Comparison of ENCODE assay signal across 1 cellular context in the genomic region with DNA sequence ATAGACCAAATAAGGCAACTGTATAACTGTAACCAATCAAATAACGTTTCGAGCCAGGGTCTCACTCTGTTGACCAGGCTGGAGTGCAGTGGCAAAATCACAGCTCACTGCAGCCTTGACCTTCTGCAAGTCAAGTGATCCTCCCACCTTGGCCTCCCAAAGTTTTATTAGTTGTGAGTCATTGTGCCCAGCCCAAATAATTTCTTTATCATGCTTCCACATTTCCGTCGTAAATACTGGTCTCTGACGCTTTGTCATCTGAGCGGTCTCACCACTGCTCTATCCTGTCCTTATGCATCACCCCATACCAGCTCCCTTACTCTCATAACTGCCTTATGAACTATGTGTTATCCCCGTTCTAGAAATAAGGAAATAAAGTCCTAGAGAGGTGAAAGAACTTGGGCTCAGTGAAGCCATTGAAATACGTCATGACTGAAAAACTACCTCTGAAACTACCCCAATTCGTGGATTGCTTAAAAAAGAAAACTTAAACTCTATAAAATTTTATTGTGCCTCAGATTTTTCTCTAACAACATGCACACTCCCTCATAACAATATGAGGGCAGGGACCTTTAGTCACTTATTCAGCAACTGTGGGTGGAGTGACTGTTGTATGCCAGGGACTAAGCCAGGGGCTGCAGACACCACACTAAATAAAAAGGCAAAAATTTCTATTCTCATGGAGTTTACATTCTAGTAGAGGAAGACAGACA.
TF ChIP-seq lines count a peak whose summit lies in the region.

No MANE protein-coding gene starts in this region.

TF ChIP-seq in HepG2, 621 proteins besides CTCF, POLR2A, EP300 and RAD21:
- TF ChIP-seq MED1 (CRISPR knock-in tag; IDR thresholded peaks at IDR 0.05) (no peak), STAT5B (CRISPR knock-in tag; IDR thresholded peaks at IDR 0.05) (no peak), ZBTB7A (CRISPR knock-in tag; IDR thresholded peaks at IDR 0.05) (no peak), POLR2AphosphoS2 (IDR thresholded peaks at IDR 0.05; ENCODE audit: low read depth, low read length) (no peak), ZNF17 (CRISPR knock-in tag; IDR thresholded peaks at IDR 0.05) (no peak), NR2F6 (IDR thresholded peaks at IDR 0.05) (no peak), NR2F6 (CRISPR knock-in tag; IDR thresholded peaks at IDR 0.05) (0 out of 2 replicates have a peak, but pooled peaks have one; percentile 29), XBP1 (CRISPR knock-in tag; IDR thresholded peaks at IDR 0.05) (no peak), SMAD1 (CRISPR knock-in tag; IDR thresholded peaks at IDR 0.05; ENCODE audit: borderline replicate concordance, low read depth) (no peak), ZNF772 (CRISPR knock-in tag; IDR thresholded peaks at IDR 0.05) (no peak), ZNF570 (CRISPR knock-in tag; IDR thresholded peaks at IDR 0.05; ENCODE audit: borderline replicate concordance) (no peak), ZSCAN9 (CRISPR knock-in tag; IDR thresholded peaks at IDR 0.05; ENCODE audit: borderline replicate concordance) (no peak)
- TF ChIP-seq, protein P1, sequence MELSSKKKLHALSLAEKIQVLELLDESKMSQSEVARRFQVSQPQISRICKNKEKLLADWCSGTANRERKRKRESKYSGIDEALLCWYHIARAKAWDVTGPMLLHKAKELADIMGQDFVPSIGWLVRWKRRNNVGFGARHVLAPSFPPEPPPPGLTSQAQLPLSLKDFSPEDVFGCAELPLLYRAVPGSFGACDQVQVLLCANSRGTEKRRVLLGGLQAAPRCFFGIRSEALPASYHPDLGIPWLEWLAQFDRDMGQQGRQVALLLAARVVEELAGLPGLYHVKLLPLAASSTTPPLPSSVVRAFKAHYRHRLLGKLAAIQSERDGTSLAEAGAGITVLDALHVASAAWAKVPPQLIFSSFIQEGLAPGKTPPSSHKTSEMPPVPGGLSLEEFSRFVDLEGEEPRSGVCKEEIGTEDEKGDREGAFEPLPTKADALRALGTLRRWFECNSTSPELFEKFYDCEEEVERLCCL (CRISPR knock-in tag; IDR thresholded peaks at IDR 0.05; ENCODE audit: borderline replicate concordance) = no peak
- TF ChIP-seq, protein P2, sequence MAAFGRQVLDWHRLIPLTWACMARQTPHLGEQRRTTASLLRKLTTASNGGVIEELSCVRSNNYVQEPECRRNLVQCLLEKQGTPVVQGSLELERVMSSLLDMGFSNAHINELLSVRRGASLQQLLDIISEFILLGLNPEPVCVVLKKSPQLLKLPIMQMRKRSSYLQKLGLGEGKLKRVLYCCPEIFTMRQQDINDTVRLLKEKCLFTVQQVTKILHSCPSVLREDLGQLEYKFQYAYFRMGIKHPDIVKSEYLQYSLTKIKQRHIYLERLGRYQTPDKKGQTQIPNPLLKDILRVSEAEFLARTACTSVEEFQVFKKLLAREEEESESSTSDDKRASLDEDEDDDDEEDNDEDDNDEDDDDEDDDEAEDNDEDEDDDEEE (CRISPR knock-in tag; IDR thresholded peaks at IDR 0.05) = no peak
- TF ChIP-seq, protein P3, sequence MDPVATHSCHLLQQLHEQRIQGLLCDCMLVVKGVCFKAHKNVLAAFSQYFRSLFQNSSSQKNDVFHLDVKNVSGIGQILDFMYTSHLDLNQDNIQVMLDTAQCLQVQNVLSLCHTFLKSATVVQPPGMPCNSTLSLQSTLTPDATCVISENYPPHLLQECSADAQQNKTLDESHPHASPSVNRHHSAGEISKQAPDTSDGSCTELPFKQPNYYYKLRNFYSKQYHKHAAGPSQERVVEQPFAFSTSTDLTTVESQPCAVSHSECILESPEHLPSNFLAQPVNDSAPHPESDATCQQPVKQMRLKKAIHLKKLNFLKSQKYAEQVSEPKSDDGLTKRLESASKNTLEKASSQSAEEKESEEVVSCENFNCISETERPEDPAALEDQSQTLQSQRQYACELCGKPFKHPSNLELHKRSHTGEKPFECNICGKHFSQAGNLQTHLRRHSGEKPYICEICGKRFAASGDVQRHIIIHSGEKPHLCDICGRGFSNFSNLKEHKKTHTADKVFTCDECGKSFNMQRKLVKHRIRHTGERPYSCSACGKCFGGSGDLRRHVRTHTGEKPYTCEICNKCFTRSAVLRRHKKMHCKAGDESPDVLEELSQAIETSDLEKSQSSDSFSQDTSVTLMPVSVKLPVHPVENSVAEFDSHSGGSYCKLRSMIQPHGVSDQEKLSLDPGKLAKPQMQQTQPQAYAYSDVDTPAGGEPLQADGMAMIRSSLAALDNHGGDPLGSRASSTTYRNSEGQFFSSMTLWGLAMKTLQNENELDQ (CRISPR knock-in tag; IDR thresholded peaks at IDR 0.05; ENCODE audit: borderline replicate concordance) = no peak
- TF ChIP-seq, protein P4, sequence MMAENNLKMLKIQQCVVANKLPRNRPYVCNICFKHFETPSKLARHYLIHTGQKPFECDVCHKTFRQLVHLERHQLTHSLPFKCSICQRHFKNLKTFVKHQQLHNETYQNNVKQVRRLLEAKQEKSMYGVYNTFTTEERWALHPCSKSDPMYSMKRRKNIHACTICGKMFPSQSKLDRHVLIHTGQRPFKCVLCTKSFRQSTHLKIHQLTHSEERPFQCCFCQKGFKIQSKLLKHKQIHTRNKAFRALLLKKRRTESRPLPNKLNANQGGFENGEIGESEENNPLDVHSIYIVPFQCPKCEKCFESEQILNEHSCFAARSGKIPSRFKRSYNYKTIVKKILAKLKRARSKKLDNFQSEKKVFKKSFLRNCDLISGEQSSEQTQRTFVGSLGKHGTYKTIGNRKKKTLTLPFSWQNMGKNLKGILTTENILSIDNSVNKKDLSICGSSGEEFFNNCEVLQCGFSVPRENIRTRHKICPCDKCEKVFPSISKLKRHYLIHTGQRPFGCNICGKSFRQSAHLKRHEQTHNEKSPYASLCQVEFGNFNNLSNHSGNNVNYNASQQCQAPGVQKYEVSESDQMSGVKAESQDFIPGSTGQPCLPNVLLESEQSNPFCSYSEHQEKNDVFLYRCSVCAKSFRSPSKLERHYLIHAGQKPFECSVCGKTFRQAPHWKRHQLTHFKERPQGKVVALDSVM (CRISPR knock-in tag; IDR thresholded peaks at IDR 0.05) = peak; percentile 53; the same call in 1 of the 2 replicates
- TF ChIP-seq, protein P5, sequence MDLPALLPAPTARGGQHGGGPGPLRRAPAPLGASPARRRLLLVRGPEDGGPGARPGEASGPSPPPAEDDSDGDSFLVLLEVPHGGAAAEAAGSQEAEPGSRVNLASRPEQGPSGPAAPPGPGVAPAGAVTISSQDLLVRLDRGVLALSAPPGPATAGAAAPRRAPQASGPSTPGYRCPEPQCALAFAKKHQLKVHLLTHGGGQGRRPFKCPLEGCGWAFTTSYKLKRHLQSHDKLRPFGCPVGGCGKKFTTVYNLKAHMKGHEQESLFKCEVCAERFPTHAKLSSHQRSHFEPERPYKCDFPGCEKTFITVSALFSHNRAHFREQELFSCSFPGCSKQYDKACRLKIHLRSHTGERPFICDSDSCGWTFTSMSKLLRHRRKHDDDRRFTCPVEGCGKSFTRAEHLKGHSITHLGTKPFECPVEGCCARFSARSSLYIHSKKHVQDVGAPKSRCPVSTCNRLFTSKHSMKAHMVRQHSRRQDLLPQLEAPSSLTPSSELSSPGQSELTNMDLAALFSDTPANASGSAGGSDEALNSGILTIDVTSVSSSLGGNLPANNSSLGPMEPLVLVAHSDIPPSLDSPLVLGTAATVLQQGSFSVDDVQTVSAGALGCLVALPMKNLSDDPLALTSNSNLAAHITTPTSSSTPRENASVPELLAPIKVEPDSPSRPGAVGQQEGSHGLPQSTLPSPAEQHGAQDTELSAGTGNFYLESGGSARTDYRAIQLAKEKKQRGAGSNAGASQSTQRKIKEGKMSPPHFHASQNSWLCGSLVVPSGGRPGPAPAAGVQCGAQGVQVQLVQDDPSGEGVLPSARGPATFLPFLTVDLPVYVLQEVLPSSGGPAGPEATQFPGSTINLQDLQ (CRISPR knock-in tag; IDR thresholded peaks at IDR 0.05) = no peak
- TF ChIP-seq, protein P6, sequence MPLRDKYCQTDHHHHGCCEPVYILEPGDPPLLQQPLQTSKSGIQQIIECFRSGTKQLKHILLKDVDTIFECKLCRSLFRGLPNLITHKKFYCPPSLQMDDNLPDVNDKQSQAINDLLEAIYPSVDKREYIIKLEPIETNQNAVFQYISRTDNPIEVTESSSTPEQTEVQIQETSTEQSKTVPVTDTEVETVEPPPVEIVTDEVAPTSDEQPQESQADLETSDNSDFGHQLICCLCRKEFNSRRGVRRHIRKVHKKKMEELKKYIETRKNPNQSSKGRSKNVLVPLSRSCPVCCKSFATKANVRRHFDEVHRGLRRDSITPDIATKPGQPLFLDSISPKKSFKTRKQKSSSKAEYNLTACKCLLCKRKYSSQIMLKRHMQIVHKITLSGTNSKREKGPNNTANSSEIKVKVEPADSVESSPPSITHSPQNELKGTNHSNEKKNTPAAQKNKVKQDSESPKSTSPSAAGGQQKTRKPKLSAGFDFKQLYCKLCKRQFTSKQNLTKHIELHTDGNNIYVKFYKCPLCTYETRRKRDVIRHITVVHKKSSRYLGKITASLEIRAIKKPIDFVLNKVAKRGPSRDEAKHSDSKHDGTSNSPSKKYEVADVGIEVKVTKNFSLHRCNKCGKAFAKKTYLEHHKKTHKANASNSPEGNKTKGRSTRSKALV (CRISPR knock-in tag; IDR thresholded peaks at IDR 0.05) = no peak
